In the genomic region with DNA sequence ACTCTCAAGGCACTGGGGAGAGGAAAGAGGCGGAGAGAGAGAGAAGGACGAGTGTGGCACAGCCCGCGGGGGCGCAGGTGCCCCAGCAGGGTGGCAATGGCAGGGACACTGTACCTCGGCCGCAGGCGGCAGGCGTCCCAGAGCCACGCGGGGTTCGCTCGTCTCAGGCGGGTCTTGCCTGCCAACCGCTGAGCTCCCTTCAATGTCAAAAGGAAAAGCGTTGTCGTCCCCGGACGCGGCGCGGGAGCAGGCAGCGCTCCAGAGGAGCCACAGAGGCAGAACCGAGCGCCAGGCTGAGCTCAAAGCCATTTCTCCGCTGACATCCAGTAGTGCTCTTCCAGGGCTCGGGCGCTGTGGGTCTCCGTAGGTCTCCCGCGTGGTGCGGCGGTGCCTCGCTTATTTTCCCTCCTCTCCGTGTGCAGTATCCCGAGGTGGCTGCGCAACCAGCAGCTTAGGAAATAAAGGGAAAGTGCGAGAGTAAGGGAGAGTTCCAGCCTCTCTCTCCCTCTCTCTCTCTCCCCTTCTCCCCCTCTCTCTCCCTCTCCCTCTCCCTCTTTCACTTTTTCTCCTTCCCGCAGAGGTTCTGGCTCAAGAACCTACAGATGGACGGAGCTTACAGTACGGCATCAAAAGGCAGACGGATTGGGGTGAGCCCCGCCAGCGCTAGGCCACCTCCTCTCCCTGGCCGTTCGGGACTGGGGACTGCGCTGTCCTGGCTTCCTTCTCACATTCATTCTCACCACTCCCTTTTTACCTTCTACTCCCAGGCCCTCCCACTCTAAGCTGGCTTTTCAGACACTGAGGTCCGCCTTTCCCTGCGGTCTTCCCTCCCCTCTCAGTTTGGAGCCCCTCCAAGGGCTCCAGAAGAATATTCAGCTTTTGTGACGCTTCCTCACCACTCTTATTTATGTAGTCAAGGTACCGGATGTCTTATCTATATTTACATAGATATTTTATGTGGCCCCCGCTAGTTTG, we compare ENCODE assay signal across 8 cellular contexts. TPM values are rescaled to one million over a fixed set of nuclear protein-coding genes. Genes with fewer than 3 reads are reported as not detected.
DNase-seq lines count a peak whose midpoint lies in the region; ATAC-seq and TF ChIP-seq lines count a peak whose summit lies in the region.

A gene with protein sequence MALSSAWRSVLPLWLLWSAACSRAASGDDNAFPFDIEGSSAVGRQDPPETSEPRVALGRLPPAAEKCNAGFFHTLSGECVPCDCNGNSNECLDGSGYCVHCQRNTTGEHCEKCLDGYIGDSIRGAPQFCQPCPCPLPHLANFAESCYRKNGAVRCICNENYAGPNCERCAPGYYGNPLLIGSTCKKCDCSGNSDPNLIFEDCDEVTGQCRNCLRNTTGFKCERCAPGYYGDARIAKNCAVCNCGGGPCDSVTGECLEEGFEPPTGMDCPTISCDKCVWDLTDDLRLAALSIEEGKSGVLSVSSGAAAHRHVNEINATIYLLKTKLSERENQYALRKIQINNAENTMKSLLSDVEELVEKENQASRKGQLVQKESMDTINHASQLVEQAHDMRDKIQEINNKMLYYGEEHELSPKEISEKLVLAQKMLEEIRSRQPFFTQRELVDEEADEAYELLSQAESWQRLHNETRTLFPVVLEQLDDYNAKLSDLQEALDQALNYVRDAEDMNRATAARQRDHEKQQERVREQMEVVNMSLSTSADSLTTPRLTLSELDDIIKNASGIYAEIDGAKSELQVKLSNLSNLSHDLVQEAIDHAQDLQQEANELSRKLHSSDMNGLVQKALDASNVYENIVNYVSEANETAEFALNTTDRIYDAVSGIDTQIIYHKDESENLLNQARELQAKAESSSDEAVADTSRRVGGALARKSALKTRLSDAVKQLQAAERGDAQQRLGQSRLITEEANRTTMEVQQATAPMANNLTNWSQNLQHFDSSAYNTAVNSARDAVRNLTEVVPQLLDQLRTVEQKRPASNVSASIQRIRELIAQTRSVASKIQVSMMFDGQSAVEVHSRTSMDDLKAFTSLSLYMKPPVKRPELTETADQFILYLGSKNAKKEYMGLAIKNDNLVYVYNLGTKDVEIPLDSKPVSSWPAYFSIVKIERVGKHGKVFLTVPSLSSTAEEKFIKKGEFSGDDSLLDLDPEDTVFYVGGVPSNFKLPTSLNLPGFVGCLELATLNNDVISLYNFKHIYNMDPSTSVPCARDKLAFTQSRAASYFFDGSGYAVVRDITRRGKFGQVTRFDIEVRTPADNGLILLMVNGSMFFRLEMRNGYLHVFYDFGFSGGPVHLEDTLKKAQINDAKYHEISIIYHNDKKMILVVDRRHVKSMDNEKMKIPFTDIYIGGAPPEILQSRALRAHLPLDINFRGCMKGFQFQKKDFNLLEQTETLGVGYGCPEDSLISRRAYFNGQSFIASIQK (N-terminal part only) (minus strand): TSS at position 726 of the 975 bp plus-strand sequence. CDS start 417 bp downstream, at position 309.

- POLR2A ChIA-PET in activated CD4-positive, alpha-beta memory T cell treated with anti-CD3 and anti-CD28 coated beads, Interleukin-2, amount 10 ng/mL, durations not matched to agents 7 days and 5 days (lab: Charles Lee), result no interaction called here

- peak within 1 kb of the TSS; percentile 88 for H3K4me3 Mint-ChIP-seq in Calu3 (ENCODE audit: low read depth, unreplicated experiment)
- H3K4me3 Mint-ChIP-seq in activated CD4-positive, alpha-beta memory T cell treated with anti-CD3 and anti-CD28 coated beads, Interleukin-2, amount 10 ng/mL, durations not matched to agents 7 days and 5 days, result peak within 1 kb of the TSS; percentile 60

- 2% methylated on average over 48 of the region's 52 CpGs for WGBS in HUES64
- WGBS in esophagus squamous epithelium, 2 donors, result 4 to 5% methylated on average over 35 to 46 of the region's 52 CpGs
- 1 to 2% methylated on average over 43 to 52 of the region's 52 CpGs for WGBS in tibial nerve, 2 donors

- H3K36me3 Mint-ChIP-seq in Calu3 (ENCODE audit: insufficient read depth, unreplicated experiment), result peaks cover 48% of the 10 kb centered on the region
- H3K36me3 Mint-ChIP-seq in activated CD4-positive, alpha-beta memory T cell treated with anti-CD3 and anti-CD28 coated beads, Interleukin-2, amount 10 ng/mL, durations not matched to agents 7 days and 5 days (ENCODE audit: low read depth), result no peaks in the 10 kb centered on the region

- H3K9me3 Mint-ChIP-seq in Calu3 (ENCODE audit: low read depth, unreplicated experiment), result no peaks in the 10 kb centered on the region
- H3K9me3 Mint-ChIP-seq in activated CD4-positive, alpha-beta memory T cell treated with anti-CD3 and anti-CD28 coated beads, Interleukin-2, amount 10 ng/mL, durations not matched to agents 7 days and 5 days, result no peaks in the 10 kb centered on the region

- H3K27ac Mint-ChIP-seq in Calu3 (ENCODE audit: unreplicated experiment), result peak within 1 kb of the TSS; percentile 98
- H3K27ac Mint-ChIP-seq in activated CD4-positive, alpha-beta memory T cell treated with anti-CD3 and anti-CD28 coated beads, Interleukin-2, amount 10 ng/mL, durations not matched to agents 7 days and 5 days, result no peak within 1 kb of the TSS

- TF ChIP-seq CTCF in Calu3 (IDR thresholded peaks at IDR 0.05; ENCODE audit: unreplicated experiment) (no peak), esophagus squamous epithelium (IDR thresholded peaks at IDR 0.05) (no peak), mucosa of descending colon (IDR thresholded peaks at IDR 0.05) (no peak), tibial nerve (IDR thresholded peaks at IDR 0.05) (no peak)

- H3K27me3 Mint-ChIP-seq in Calu3 (ENCODE audit: unreplicated experiment), result no peaks in the 10 kb centered on the region
- H3K27me3 Mint-ChIP-seq in activated CD4-positive, alpha-beta memory T cell treated with anti-CD3 and anti-CD28 coated beads, Interleukin-2, amount 10 ng/mL, durations not matched to agents 7 days and 5 days, result peaks cover 67% of the 10 kb centered on the region

- H3K27ac ChIP-seq in HUES64 (ENCODE audit: low read depth, low read length) (no peak within 1 kb of the TSS), esophagus squamous epithelium (peak within 1 kb of the TSS; percentile 72 to 94 (median 88)), tibial nerve (peak within 1 kb of the TSS; percentile 90 to 98 (median 95))

- H3K4me3 ChIP-seq in HUES64 (ENCODE audit: low read length), result peak within 1 kb of the TSS; percentile 74
- peak within 1 kb of the TSS; percentile 46 to 87 (median 76) for H3K4me3 ChIP-seq in esophagus squamous epithelium
- H3K4me3 ChIP-seq in mucosa of descending colon, result peak within 1 kb of the TSS; percentile 12
- peak within 1 kb of the TSS; percentile 62 to 82 (median 74) for H3K4me3 ChIP-seq in tibial nerve

- H3K4me1 Mint-ChIP-seq in Calu3 (ENCODE audit: low read depth, unreplicated experiment), result peaks cover 43% of the 10 kb centered on the region
- H3K4me1 Mint-ChIP-seq in activated CD4-positive, alpha-beta memory T cell treated with anti-CD3 and anti-CD28 coated beads, Interleukin-2, amount 10 ng/mL, durations not matched to agents 7 days and 5 days, result peaks cover 12% of the 10 kb centered on the region

- no TSS peak for BruUV-seq in Calu3 (replicated peaks; lab: Mats Ljungman, UMichigan)

- peak; percentile 67 for ATAC-seq in mucosa of descending colon
- no peak for ATAC-seq in HG02759 (IDR thresholded peaks at IDR 0.05; ENCODE audit: unreplicated experiment)

- H3K36me3 ChIP-seq in HUES64 (ENCODE audit: insufficient read depth, low read length) (no peaks in the 10 kb centered on the region), esophagus squamous epithelium (no peaks in the 10 kb centered on the region), mucosa of descending colon (ENCODE audit: low read depth) (no peaks in the 10 kb centered on the region), tibial nerve (peaks cover 0 to 4% (median 0%) of the 10 kb centered on the region in 3 donors)

- TF ChIP-seq EP300 in tibial nerve (IDR thresholded peaks at IDR 0.05), result peak in 1 of 2 donors; percentile 51

- peaks cover 38% of the 10 kb centered on the region for H3K27me3 ChIP-seq in HUES64 (ENCODE audit: insufficient read depth, low read length)
- H3K27me3 ChIP-seq in esophagus squamous epithelium, result peaks cover 0 to 18% (median 0%) of the 10 kb centered on the region in 4 donors
- no peaks in the 10 kb centered on the region for H3K27me3 ChIP-seq in tibial nerve

- H3K4me1 ChIP-seq in HUES64 (ENCODE audit: insufficient read depth, low read length) (peaks cover 17% of the 10 kb centered on the region), esophagus squamous epithelium (peaks cover 0 to 38% (median 6%) of the 10 kb centered on the region in 3 donors), mucosa of descending colon (ENCODE audit: low read depth) (no peaks in the 10 kb centered on the region), tibial nerve (peaks cover 0 to 41% (median 11%) of the 10 kb centered on the region in 4 donors)

- H3K9me3 ChIP-seq in HUES64 (ENCODE audit: insufficient read depth, low read depth, low read length) (no peaks in the 10 kb centered on the region), esophagus squamous epithelium (no peaks in the 10 kb centered on the region), mucosa of descending colon (no peaks in the 10 kb centered on the region), tibial nerve (no peaks in the 10 kb centered on the region)

- H3K9ac ChIP-seq in HUES64 (ENCODE audit: low read depth, low read length), result peak within 1 kb of the TSS; percentile 45

- DNase-seq in Calu3, result peak; percentile 59
- peak; percentile 17 for DNase-seq in activated CD4-positive, alpha-beta memory T cell treated with anti-CD3 and anti-CD28 coated beads, Interleukin-2, amount 10 ng/mL, durations not matched to agents 7 days and 5 days
- DNase-seq in esophagus squamous epithelium (lab: John Stamatoyannopoulos, UW), result no peak
- peak in 2 of 3 donors; percentile 26 to 42 for DNase-seq in mucosa of descending colon
- peak in 1 of 2 donors; percentile 47 for DNase-seq in tibial nerve (ENCODE audit: low spot score in 2 of 2)
- no peak for DNase-seq in activated effector memory CD4-positive, alpha-beta T cell treated with anti-CD3 and anti-CD28 coated beads, Interleukin-2, amount 50 U/mL, for 16 hours

- TF ChIP-seq POLR2A in esophagus squamous epithelium (IDR thresholded peaks at IDR 0.05), result peak in 2 of 4 donors; percentile 49 to 62
- TF ChIP-seq POLR2A in tibial nerve (IDR thresholded peaks at IDR 0.05), result peak in 1 of 2 donors; percentile 34

- CTCF ChIA-PET in Calu3 (lab: Charles Lee), result interaction anchor here (0.7 to 2.2 kb wide), 6 partner anchors 40 to 167 kb away, joined by 3 to 6 read pairs (median 4); a partner anchor contains a TSS
- CTCF ChIA-PET in activated CD4-positive, alpha-beta memory T cell treated with anti-CD3 and anti-CD28 coated beads, Interleukin-2, amount 10 ng/mL, durations not matched to agents 7 days and 5 days (lab: Charles Lee), result interaction anchor here (0.7 to 1.3 kb wide), 3 partner anchors 21 to 91 kb away, joined by 3 to 4 read pairs (median 3); no protein-coding TSS in a partner anchor

- intact Hi-C loops in Calu3 (cut with micrococcal nuclease; ENCODE audit: unreplicated experiment) (loop anchor here (5.0 kb wide), 3 partner anchors 37 to 72 kb away; no protein-coding TSS in a partner anchor), esophagus squamous epithelium (cut with DNase I) (no loop called here), mucosa of descending colon (cut with DNase I, micrococcal nuclease) (no loop called here)

RNA-seq across cellular contexts. Expression of the gene that starts here (rescaled TPM):
- total RNA-seq in Calu3 (2022) (85.8 and 89.9 TPM in 2 replicates), esophagus squamous epithelium (100 to 1,000 TPM in 1 of 4 donors, 10 to 100 TPM in 1, 1 to 10 TPM in 2; 8.1 to 116 (median 19.0) TPM), mucosa of descending colon (100 to 1,000 TPM in 1 of 3 donors, 10 to 100 TPM in 2; 15.9 to 101 (median 37.0) TPM), tibial nerve (100 to 1,000 TPM; 229 to 524 (median 468) TPM)
- 1.2 TPM for polyA plus RNA-seq in HUES64 (2013, experiment 1 of 2)
- 1.7 TPM for polyA plus RNA-seq in HUES64 (2013, experiment 2 of 2)
- not detected for total RNA-seq in activated CD4-positive, alpha-beta memory T cell treated with anti-CD3 and anti-CD28 coated beads, Interleukin-2, amount 10 ng/mL, durations not matched to agents 7 days and 5 days

Comparison
In these comparisons a context has a peak if more than half of its experiments do, and no peak if none do; other contexts are left out.
1. RNA of the gene that starts here (total RNA-seq): 229 to 524 TPM in tibial nerve, 85.8 to 89.9 TPM in Calu3, 15.9 to 101 TPM in mucosa of descending colon and 8.1 to 116 TPM in esophagus squamous epithelium; not detected in activated CD4-positive, alpha-beta memory T cell treated with anti-CD3 and anti-CD28 coated beads, Interleukin-2, amount 10 ng/mL, durations not matched to agents 7 days and 5 days; every median in the first group is over 4 times any median in the second.
2. Peak in DNase-seq in activated CD4-positive, alpha-beta memory T cell treated with anti-CD3 and anti-CD28 coated beads, Interleukin-2, amount 10 ng/mL, durations not matched to agents 7 days and 5 days; RNA of the gene not detected or under 1 TPM.
3. DNase-seq: peak in Calu3 (single experiment) and mucosa of descending colon (2 of 3); none in esophagus squamous epithelium (single experiment) and activated effector memory CD4-positive, alpha-beta T cell treated with anti-CD3 and anti-CD28 coated beads, Interleukin-2, amount 50 U/mL, for 16 hours (single experiment).
4. H3K4me3 ChIP-seq: peak in every context shown above with its lines; median percentile 76 in esophagus squamous epithelium; 74 in HUES64; 74 in tibial nerve; 12 in mucosa of descending colon.